1 cellular context compared by ENCODE assay signal in genomic region chr9:133257398-133258053, GRCh38.
TF ChIP-seq lines count a peak whose summit lies in the region.

No MANE protein-coding gene starts in this region.

TF ChIP-seq in K562, 482 proteins besides CTCF, POLR2A, EP300 and RAD21 (continued from another document):
- TF ChIP-seq NFIC (IDR thresholded peaks at IDR 0.05) (peak; percentile 67), THAP7 (CRISPR knock-in tag; IDR thresholded peaks at IDR 0.05) (no peak), POLR2G (IDR thresholded peaks at IDR 0.05; ENCODE audit: low read depth, low read length) (peak; percentile 46), NFRKB (IDR thresholded peaks at IDR 0.05; ENCODE audit: low read depth) (no peak), ZC3H11A (IDR thresholded peaks at IDR 0.05; ENCODE audit: low read depth, low read length) (no peak), HDAC3 (IDR thresholded peaks at IDR 0.05; ENCODE audit: borderline replicate concordance, partially characterized antibody) (no peak), ZNF778 (CRISPR knock-in tag; IDR thresholded peaks at IDR 0.05) (no peak), ATF6 (CRISPR knock-in tag; IDR thresholded peaks at IDR 0.05) (no peak), E2F4 (CRISPR knock-in tag; IDR thresholded peaks at IDR 0.05; ENCODE audit: low read depth) (no peak), ZNF592 (IDR thresholded peaks at IDR 0.05) (no peak), ZNF41 (CRISPR knock-in tag; conservative IDR thresholded peaks at IDR 0.05) (no peak)
TF ChIP-seq in K562: peak in this region for 3.
